ENCODE assay signal across 8 cellular contexts in the genomic region with DNA sequence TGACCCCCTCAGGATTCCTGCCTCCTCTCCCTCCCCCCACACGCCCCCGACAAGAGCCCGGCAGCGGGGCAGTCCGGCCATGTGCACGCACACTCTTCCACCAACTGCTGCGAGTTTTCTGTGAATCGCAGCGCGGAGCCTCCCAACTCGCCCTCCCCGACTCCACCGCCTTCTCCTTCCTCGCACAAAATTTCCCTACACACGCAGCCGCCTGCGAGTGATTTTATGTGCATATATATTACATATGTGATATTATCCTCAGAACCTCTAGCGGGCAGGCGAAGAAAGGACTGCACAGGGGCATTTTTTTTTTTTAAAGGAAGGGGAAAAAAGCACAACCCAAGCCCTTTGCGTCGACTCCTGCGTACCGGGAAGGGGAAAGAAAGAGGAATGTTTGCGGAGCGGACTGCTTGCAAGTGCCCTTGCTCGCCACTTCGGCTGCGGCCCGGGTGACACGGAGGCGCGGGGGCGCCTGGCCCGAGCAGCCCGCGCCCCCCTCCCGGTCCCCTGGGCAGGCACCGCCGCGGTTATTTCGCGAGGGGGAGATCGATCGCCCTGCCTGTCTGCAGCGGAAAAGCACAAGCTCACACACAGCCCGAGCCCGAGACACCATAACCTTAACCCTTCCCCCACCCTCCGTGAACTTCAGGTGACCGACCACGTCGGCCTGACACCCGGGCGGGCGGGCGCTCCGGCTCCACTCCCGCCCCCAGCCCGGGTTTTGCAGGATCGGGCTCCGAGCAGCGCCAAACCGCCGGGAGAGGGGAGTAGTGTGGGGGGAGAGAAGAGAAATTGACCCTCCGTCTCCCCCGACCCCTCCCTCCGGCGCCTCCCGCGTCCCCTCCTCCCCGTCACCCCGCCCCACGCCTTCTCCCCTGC. TPM values are rescaled to one million over a fixed set of nuclear protein-coding genes. Genes with fewer than 3 reads are reported as not detected.
DNase-seq lines count a peak whose midpoint lies in the region; ATAC-seq, FAIRE-seq and TF ChIP-seq lines count a peak whose summit lies in the region.

No MANE protein-coding gene starts in this region.

- peak overlapping the region; percentile 88 for H3K4me2 ChIP-seq in Loucy (ENCODE audit: low read depth, low read length, poor library complexity, severe bottlenecking)

- H3K9me2 ChIP-seq in Loucy (replicated peaks; ENCODE audit: low read depth, low read length): no peaks in the 10 kb centered on the region

- H3K36me3 ChIP-seq in Loucy (ENCODE audit: insufficient read depth, low read length) (no peaks in the 10 kb centered on the region; the same call in 1 of the 2 replicates), iPS DF 6.9 (ENCODE audit: control insufficient read depth, insufficient read depth, low read length) (no peaks in the 10 kb centered on the region), gastrocnemius medialis (no peaks in the 10 kb centered on the region)

- peaks cover 49% of the 10 kb centered on the region for H3K4me1 ChIP-seq in Loucy (ENCODE audit: insufficient read depth, low read length, poor library complexity, severe bottlenecking)
- no peaks in the 10 kb centered on the region; the same call in 1 of the 2 replicates for H3K4me1 ChIP-seq in iPS DF 6.9 (ENCODE audit: control insufficient read depth, insufficient read depth, low read length)
- peaks cover 24 to 34% of the 10 kb centered on the region in 2 donors for H3K4me1 ChIP-seq in gastrocnemius medialis

- intact Hi-C loops in gastrocnemius medialis (cut with DNase I; ENCODE audit: low total_unique reads): loop anchor here (2.0 to 5.0 kb wide), 4 partner anchors 132 to 319 kb away; a partner anchor contains a TSS

- H3K9me3 ChIP-seq in Loucy (ENCODE audit: insufficient read depth, low read depth, low read length) (no peaks in the 10 kb centered on the region), iPS DF 6.9 (ENCODE audit: control insufficient read depth, insufficient read depth, low read length) (no peaks in the 10 kb centered on the region), gastrocnemius medialis (no peaks in the 10 kb centered on the region)

- H4K20me1 ChIP-seq in Loucy (ENCODE audit: insufficient read depth, low read length, poor library complexity, severe bottlenecking): peaks cover 26% of the 10 kb centered on the region

- H3K79me2 ChIP-seq in Loucy (ENCODE audit: insufficient read depth, low read length): peaks cover 70% of the 10 kb centered on the region

- H3F3A ChIP-seq in Loucy (ENCODE audit: low read depth): peaks cover 4% of the 10 kb centered on the region; the same call in 1 of the 2 replicates

- no peak overlapping the region for H3K27ac ChIP-seq in iPS DF 6.9 (ENCODE audit: low read length)
- H3K27ac ChIP-seq in gastrocnemius medialis: peak overlapping the region; percentile 91 to 99 (median 94)

- peak overlapping the region; percentile 61 for H2AFZ ChIP-seq in Loucy (ENCODE audit: low read length)

- in situ Hi-C loops in astrocyte of the spinal cord (cut with HindIII; ENCODE audit: low sequenced_read_pairs) (no loop called here), gastrocnemius medialis (cut with MboI; ENCODE audit: low sequenced_read_pairs in 4 of 4) (loop anchor here in 2 of 4 donors (10.0 to 25.0 kb wide), 2 partner anchors 199 to 202 kb away; no protein-coding TSS in a partner anchor)

- H3K4me3 ChIP-seq in Loucy (ENCODE audit: low read length, poor library complexity, severe bottlenecking) (peak overlapping the region; percentile 89), astrocyte of the spinal cord (ENCODE audit: low read depth, low read length) (peak overlapping the region; percentile 90), iPS DF 6.9 (ENCODE audit: low read length) (peak overlapping the region; percentile 89; the same call in 1 of the 2 replicates), gastrocnemius medialis (peak overlapping the region; percentile 71 to 90 (median 84))

- FAIRE-seq in H54 (lab: Jason Lieb, UNC): no peak

- H3K27me3 ChIP-seq in Loucy (ENCODE audit: insufficient read depth, low read length, poor library complexity, severe bottlenecking): peaks cover 5% of the 10 kb centered on the region
- no peaks in the 10 kb centered on the region for H3K27me3 ChIP-seq in iPS DF 6.9 (ENCODE audit: control insufficient read depth, insufficient read depth, low read length)
- no peaks in the 10 kb centered on the region for H3K27me3 ChIP-seq in gastrocnemius medialis

- WGBS in iPS DF 6.9 (ENCODE audit: insufficient coverage, insufficient read length): no CpG with 5 or more reads among the region's 72 CpGs

- ATAC-seq in gastrocnemius medialis: peak; percentile 67 to 73

- peak; percentile 21 for TF ChIP-seq POLR2A in GM10847 (IDR thresholded peaks at IDR 0.05; ENCODE audit: extremely low read depth, insufficient read length)
- TF ChIP-seq POLR2A in H54 (IDR thresholded peaks at IDR 0.05; ENCODE audit: low read depth, low read length): peak; percentile 12; the same call in 1 of the 2 replicates
- peak in 1 of 2 donors; percentile 53 for TF ChIP-seq POLR2A in gastrocnemius medialis (IDR thresholded peaks at IDR 0.05)

- H3K9ac ChIP-seq in Loucy (ENCODE audit: low read depth, low read length, poor library complexity, severe bottlenecking): peak overlapping the region; percentile 100

- peak; percentile 50 for DNase-seq in H54 (ENCODE audit: insufficient read length, low spot score)
- DNase-seq in T-helper 2 cell: peak in 4 of 5 experiments; percentile 33 to 84 (median 52)
- peak; percentile 81 for DNase-seq in astrocyte of the spinal cord (ENCODE audit: low read depth, low spot score)
- DNase-seq in iPS DF 6.9 (ENCODE audit: low read depth, low spot score): no peak
- peak; percentile 56 to 79 for DNase-seq in gastrocnemius medialis
- DNase-seq in NK-92 treated with Interleukin-12 subunit alpha and Interleukin-12 subunit beta, amount 100 ng/mL, for 24 hours (lab: John Stamatoyannopoulos, UW): no peak

- TF ChIP-seq CTCF in Loucy (conservative IDR thresholded peaks at IDR 0.05; ENCODE audit: low read length) (peak; percentile 46), astrocyte of the spinal cord (IDR thresholded peaks at IDR 0.05; ENCODE audit: low read depth, low read length) (peak; percentile 14), gastrocnemius medialis (IDR thresholded peaks at IDR 0.05 in 4 of 5, conservative IDR thresholded peaks at IDR 0.05 in 1 of 5) (peak in 4 of 5 experiments; percentile 23 to 41 (median 34))

RNA-seq across cellular contexts. Expression of a gene that starts 2.2 kb away (rescaled TPM):
- total RNA-seq in gastrocnemius medialis: 10 to 100 TPM in 2 of 4 donors, 1 to 10 TPM in 2; 7.2 to 16.1 (median 10.9) TPM

Comparison
In these comparisons a context has a peak if more than half of its experiments do, and no peak if none do; other contexts are left out.
1. DNase-seq: peak in H54 (single experiment), T-helper 2 cell (4 of 5), astrocyte of the spinal cord (single experiment) and gastrocnemius medialis (2 of 2); none in iPS DF 6.9 (single experiment) and NK-92 treated with Interleukin-12 subunit alpha and Interleukin-12 subunit beta, amount 100 ng/mL, for 24 hours (single experiment).
2. Peak in every context shown above with its lines, with median percentiles within 50 percentile points of each other: H3K4me3 ChIP-seq and CTCF ChIP-seq.